ENCODE assay signal across 17 cellular contexts in the genomic region with DNA sequence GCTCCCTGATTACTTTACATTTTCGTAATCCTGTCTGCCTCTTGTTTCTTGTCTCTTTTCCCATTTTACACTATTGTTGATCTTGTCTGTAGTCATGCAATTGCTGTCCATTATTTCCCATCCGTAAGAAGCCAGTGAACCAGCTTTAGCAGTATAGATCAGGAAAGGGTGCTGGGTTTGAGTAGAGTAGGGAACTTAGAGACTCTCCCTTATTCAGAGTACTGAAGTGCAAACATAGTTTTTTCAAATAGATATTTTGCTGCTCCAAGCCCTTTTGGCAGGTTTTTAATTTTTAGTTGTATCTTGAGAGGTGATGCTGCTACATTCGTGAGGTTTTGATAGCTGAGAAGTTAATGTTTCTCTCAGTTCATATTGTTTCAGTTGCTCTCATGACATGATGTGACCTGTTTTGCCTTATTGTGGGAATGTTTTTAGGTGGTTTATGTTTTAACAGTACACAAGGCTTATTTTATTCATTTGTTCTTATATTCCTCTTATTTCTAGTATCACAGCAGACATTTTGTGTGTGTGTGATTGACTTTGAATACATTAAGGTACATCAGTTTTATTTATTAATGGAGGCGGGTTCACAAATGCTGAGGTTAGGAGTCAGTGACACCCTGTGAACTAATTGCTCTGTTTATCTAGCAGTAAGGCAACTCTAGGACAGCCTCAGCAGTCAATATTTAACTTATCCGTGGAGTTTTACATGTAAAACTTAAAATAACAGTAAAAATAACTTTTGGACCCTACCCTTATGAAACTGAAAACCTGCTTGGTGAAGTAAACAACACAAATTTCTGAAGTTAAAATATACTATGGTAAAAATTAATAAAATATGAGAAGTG.
"Had no signal": no experiment of that assay in that cellular context is flagged by ENCODE, and none has a peak within 500 bp of the region (broad histone marks: within the 10 kb centered on the region; RNA-seq: fewer than 3 reads in every experiment).

No MANE protein-coding gene starts in this region.

- H3K36me3 ChIP-seq: brain microvascular endothelial cell, left ventricle myocardium inferior, prostate gland, upper lobe of left lung had no signal

- FAIRE-seq: endometrium, keratinocyte had no signal

- H3K27me3 ChIP-seq: brain microvascular endothelial cell, spleen, upper lobe of left lung had no signal

- DNase-seq: activated CD4-positive, CD25-positive, alpha-beta regulatory T cell treated with anti-CD3 and anti-CD28 coated beads, Interleukin-2, amount 50 U/mL, for 72 hours; activated naive CD4-positive, alpha-beta T cell treated with Interleukin-2 at 50 U/mL for 16 hours; activated T-cell treated with anti-CD3 and anti-CD28 coated beads for 4 hours; brain microvascular endothelial cell; left ventricle myocardium inferior; mesenchymal stem cell; spleen; T-cell; T1000 had no signal

- H3K4me3 ChIP-seq: left ventricle myocardium inferior, prostate gland, spleen, upper lobe of left lung had no signal

- H3K4me1 ChIP-seq: prostate gland, upper lobe of left lung had no signal

- H3K27ac Mint-ChIP-seq: stimulated activated naive CD8-positive, alpha-beta T cell treated with anti-CD3 and anti-CD28 coated beads, Interleukin-15, Interleukin-2, amounts not matched to agents 100 ng/mL and 50 ng/mL, for 24 hours; T-cell had no signal

- H3K4me3 Mint-ChIP-seq: activated T-helper 17 cell treated with anti-CD3 and anti-CD28 coated beads, Interleukin-2, amount 50 U/mL, for 72 hours; nephron; stimulated activated naive CD8-positive, alpha-beta T cell treated with anti-CD3 and anti-CD28 coated beads, Interleukin-15, Interleukin-2, amounts not matched to agents 100 ng/mL and 50 ng/mL, for 24 hours; T-cell had no signal

- H3K9me3 ChIP-seq: prostate gland, upper lobe of left lung had no signal

- H3K27ac ChIP-seq: brain microvascular endothelial cell, left ventricle myocardium inferior, prostate gland, spleen, upper lobe of left lung had no signal

- H3K4me1 Mint-ChIP-seq: nephron had no signal

- H3K9me3 Mint-ChIP-seq: activated T-helper 17 cell treated with anti-CD3 and anti-CD28 coated beads, Interleukin-2, amount 50 U/mL, for 72 hours had no signal

- ATAC-seq: activated T-helper 17 cell treated with anti-CD3 and anti-CD28 coated beads, Interleukin-2, amount 50 U/mL, for 72 hours; sciatic nerve; T-cell had no signal

- H3K27me3 Mint-ChIP-seq: activated T-helper 17 cell treated with anti-CD3 and anti-CD28 coated beads, Interleukin-2, amount 50 U/mL, for 72 hours; stimulated activated naive CD8-positive, alpha-beta T cell treated with anti-CD3 and anti-CD28 coated beads, Interleukin-15, Interleukin-2, amounts not matched to agents 100 ng/mL and 50 ng/mL, for 24 hours; T-cell had no signal
